Comparison of ENCODE assay signal across 18 cellular contexts in the genomic region with DNA sequence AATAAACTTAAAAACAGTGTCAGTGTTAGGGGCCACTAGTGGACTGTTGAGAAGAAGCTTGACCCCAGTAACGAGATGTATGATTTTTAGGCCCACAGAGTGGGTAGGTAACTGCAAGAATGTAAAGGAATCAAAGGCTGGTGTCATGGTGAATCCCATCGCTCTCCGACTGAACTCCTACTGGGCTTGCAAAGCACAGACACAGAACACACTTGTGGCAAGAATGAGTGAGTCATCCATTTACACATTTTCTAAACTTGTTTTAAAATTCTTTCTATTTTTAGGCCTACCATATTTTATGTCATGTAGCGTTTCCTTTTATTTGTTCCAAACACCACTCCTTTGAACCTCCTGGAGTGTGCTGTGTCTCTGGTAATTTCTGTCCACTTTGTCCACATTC. TPM values are rescaled to one million over a fixed set of nuclear protein-coding genes. Genes with fewer than 3 reads are reported as not detected.
"Had no signal": no experiment of that assay in that cellular context is flagged by ENCODE, and none has a peak within 500 bp of the region (broad histone marks: within the 10 kb centered on the region; RNA-seq: fewer than 3 reads in every experiment).

No MANE protein-coding gene starts in this region.

RNA-seq across cellular contexts. Expression of gene TRIM43, which starts 51.1 kb away (rescaled TPM):
- total RNA-seq: naive thymus-derived CD4-positive, alpha-beta T cell; natural killer cell; occipital lobe; osteocyte; progenitor cell of endocrine pancreas; psoas muscle; right cardiac atrium; right lobe of liver; sigmoid colon; skeletal muscle tissue; stomach; subcutaneous adipose tissue; temporal lobe; transverse colon; upper lobe of right lung; urinary bladder had no signal
- polyA plus RNA-seq: naive thymus-derived CD4-positive, alpha-beta T cell; neural cell; psoas muscle; right cardiac atrium; sigmoid colon; small intestine; urinary bladder had no signal
